Comparison of ENCODE assay signal across 8 cellular contexts in genomic region chr11:99069831-99070444, GRCh38. TPM values are rescaled to one million over a fixed set of nuclear protein-coding genes. Genes with fewer than 3 reads are reported as not detected.
DNase-seq lines count a peak whose midpoint lies in the region; ATAC-seq and TF ChIP-seq lines count a peak whose summit lies in the region.

No MANE protein-coding gene starts in this region.

- H3K27ac ChIP-seq in heart left ventricle = no peak overlapping the region

- ATAC-seq in GM19455 (IDR thresholded peaks at IDR 0.05; ENCODE audit: unreplicated experiment) (peak; percentile 78), HG03460 (IDR thresholded peaks at IDR 0.05; ENCODE audit: unreplicated experiment) (peak; percentile 93), heart left ventricle (no peak)

- H3K36me3 ChIP-seq in heart left ventricle = no peaks in the 10 kb centered on the region

- no peaks in the 10 kb centered on the region for H3K27me3 ChIP-seq in heart left ventricle

- H3K4me3 ChIP-seq in heart left ventricle (peak overlapping the region in 11 of 12 donors; percentile 5 to 61 (median 44)), retinal pigment epithelial cell (ENCODE audit: low read length) (peak overlapping the region; percentile 55)

- 9 to 21% (median 10%) methylated on average over 8 of the region's 8 CpGs for WGBS in heart left ventricle, 4 donors

- H3K4me1 ChIP-seq in heart left ventricle = no peaks in the 10 kb centered on the region

- H3K9me3 ChIP-seq in heart left ventricle = peaks cover 0 to 5% (median 0%) of the 10 kb centered on the region in 12 donors

- DNase-seq in DMS153 (lab: John Stamatoyannopoulos, UW) = peak; percentile 57
- DNase-seq in SK-MEL-5 (ENCODE audit: low read depth, low spot score) = peak; percentile 48
- DNase-seq in heart left ventricle = peak in 1 of 5 donors; percentile 38
- DNase-seq in retinal pigment epithelial cell (ENCODE audit: low read depth) = no peak
- no peak for DNase-seq in ureter (ENCODE audit: low spot score)
- DNase-seq in stimulated activated CD4-positive, alpha-beta T cell treated with anti-CD3 and anti-CD28 coated beads, Interleukin-4, amount 100 ng/mL, for 4 hours = no peak

- intact Hi-C loops in heart left ventricle (cut with DNase I) = no loop called here

- in situ Hi-C loops in SK-MEL-5 (cut with HindIII; ENCODE audit: low pct_unique_long_range_greater_than_20kb, low sequenced_read_pairs) = no loop called here

- TF ChIP-seq CTCF in heart left ventricle (IDR thresholded peaks at IDR 0.05) = no peak
- TF ChIP-seq CTCF in retinal pigment epithelial cell (conservative IDR thresholded peaks at IDR 0.05; ENCODE audit: low read depth, low read length) = peak; percentile 21

- TF ChIP-seq POLR2A in heart left ventricle (IDR thresholded peaks at IDR 0.05) = no peak

RNA-seq across cellular contexts. Expression of gene CNTN5, which starts 49.2 kb away (rescaled TPM):
- total RNA-seq in SK-MEL-5 (2014; rRNA removed; shearing (Covaris generic)) = 0.13 TPM in 1 of 2 replicates, not detected in the other
- 0.08 TPM in 1 of 2 replicates, not detected in the other for polyA plus RNA-seq in SK-MEL-5 (2015; cell fraction: cytosol; rRNA removed)
- polyA plus RNA-seq in SK-MEL-5 (2015; cell fraction: nucleus; rRNA removed) = not detected in 2 replicates
- under 1 TPM in 2 of 9 donors, not detected in 7; 0.11 to 0.16 TPM for total RNA-seq in heart left ventricle
- polyA plus RNA-seq in heart left ventricle = not detected
- 1.2 TPM for total RNA-seq in ureter

Comparison
In these comparisons a context has a peak if more than half of its experiments do, and no peak if none do; other contexts are left out.
1. DNase-seq: peak in DMS153 (single experiment) and SK-MEL-5 (single experiment); none in retinal pigment epithelial cell (single experiment), ureter (single experiment) and stimulated activated CD4-positive, alpha-beta T cell treated with anti-CD3 and anti-CD28 coated beads, Interleukin-4, amount 100 ng/mL, for 4 hours (0 of 2).
2. ATAC-seq: peak in GM19455 (single experiment) and HG03460 (single experiment); none in heart left ventricle (0 of 4).